In genomic region chr7:137987968-137988367, GRCh38 we compare ENCODE assay signal across 10 cellular contexts. TPM values are rescaled to one million over a fixed set of nuclear protein-coding genes. Genes with fewer than 3 reads are reported as not detected.
DNase-seq lines count a peak whose midpoint lies in the region; ATAC-seq and TF ChIP-seq lines count a peak whose summit lies in the region.
"Had no signal": no experiment of that assay in that cellular context is flagged by ENCODE, and none has a peak within 500 bp of the region (broad histone marks: within the 10 kb centered on the region; RNA-seq: fewer than 3 reads in every experiment).

No MANE protein-coding gene starts in this region.

- H2AFZ ChIP-seq in ACC112 (ENCODE audit: low read length, unreplicated experiment) = no peak overlapping the region

- 59% methylated on average over 4 of the region's 4 CpGs for WGBS in esophagus muscularis mucosa

- H3K27ac ChIP-seq in ACC112 (ENCODE audit: low read depth, low read length) (peak overlapping the region; percentile 79), esophagus muscularis mucosa (replicated peaks in 1 of 4) (peak overlapping the region; percentile 65 to 78 (median 76))
- H3K27ac ChIP-seq: BLaER1 treated with 17β-estradiol and CSF1 and Interleukin-3, amounts not matched to agents 10 nM and 100 nM had no signal

- no peaks in the 10 kb centered on the region for H3K27me3 ChIP-seq in ACC112 (ENCODE audit: insufficient read depth, low read length)
- no peaks in the 10 kb centered on the region for H3K27me3 ChIP-seq in esophagus muscularis mucosa
- H3K27me3 ChIP-seq: BLaER1 treated with 17β-estradiol and CSF1 and Interleukin-3, amounts not matched to agents 10 nM and 100 nM had no signal

- TF ChIP-seq POLR2A in esophagus muscularis mucosa (IDR thresholded peaks at IDR 0.05; ENCODE audit: low read depth) = no peak

- H3K4me1 ChIP-seq in ACC112 (ENCODE audit: control insufficient read depth, insufficient read depth, low read length, unreplicated experiment) = peaks cover 95% of the 10 kb centered on the region
- peaks cover 77 to 100% (median 100%) of the 10 kb centered on the region in 4 donors for H3K4me1 ChIP-seq in esophagus muscularis mucosa

- H3K4me3 ChIP-seq in ACC112 (ENCODE audit: low read depth, low read length) (no peak overlapping the region), esophagus muscularis mucosa (no peak overlapping the region)
- H3K4me3 ChIP-seq: BLaER1 treated with 17β-estradiol and CSF1 and Interleukin-3, amounts not matched to agents 10 nM and 100 nM had no signal

- DNase-seq in esophagus muscularis mucosa (ENCODE audit: extremely low spot score) (no peak), NCI-H526 treated with DMSO at 0.1 percent for 48 hours (lab: John Stamatoyannopoulos, UW) (no peak), cerebellum (ENCODE audit: low spot score) (no peak), T1000 (lab: John Stamatoyannopoulos, UW) (no peak)
- no peak for DNase-seq in stimulated activated CD4-positive, alpha-beta T cell treated with anti-CD3 and anti-CD28 coated beads, Interleukin-15, amount 100 ng/mL, for 24 hours
- DNase-seq: cerebellar nuclear complex had no signal

- peaks cover 7% of the 10 kb centered on the region; the same call in 1 of the 2 replicates for H3K36me3 ChIP-seq in ACC112 (ENCODE audit: insufficient read depth, low read length)
- no peaks in the 10 kb centered on the region for H3K36me3 ChIP-seq in esophagus muscularis mucosa

- peak; percentile 53 for ATAC-seq in GM19452 (IDR thresholded peaks at IDR 0.05; ENCODE audit: unreplicated experiment)
- ATAC-seq in HG03135 (IDR thresholded peaks at IDR 0.05; ENCODE audit: unreplicated experiment) = peak; percentile 42

- intact Hi-C loops in esophagus muscularis mucosa (cut with DNase I) = no loop called here

- TF ChIP-seq CTCF in esophagus muscularis mucosa (IDR thresholded peaks at IDR 0.05) = no peak

- H3K79me2 ChIP-seq in ACC112 (ENCODE audit: control insufficient read depth, insufficient read depth, low read length, unreplicated experiment) = peaks cover 95% of the 10 kb centered on the region

- no peak for TF ChIP-seq EP300 in esophagus muscularis mucosa (IDR thresholded peaks at IDR 0.05)

- H3K9me3 ChIP-seq in esophagus muscularis mucosa = no peaks in the 10 kb centered on the region

RNA-seq across cellular contexts. Expression of gene CREB3L2, which starts 13.9 kb away (rescaled TPM):
- total RNA-seq in esophagus muscularis mucosa (10 to 100 TPM; 29.2 to 43.4 (median 37.1) TPM), cerebellum (6.6 TPM)
